Comparison of ENCODE assay signal across 32 cellular contexts in the genomic region with DNA sequence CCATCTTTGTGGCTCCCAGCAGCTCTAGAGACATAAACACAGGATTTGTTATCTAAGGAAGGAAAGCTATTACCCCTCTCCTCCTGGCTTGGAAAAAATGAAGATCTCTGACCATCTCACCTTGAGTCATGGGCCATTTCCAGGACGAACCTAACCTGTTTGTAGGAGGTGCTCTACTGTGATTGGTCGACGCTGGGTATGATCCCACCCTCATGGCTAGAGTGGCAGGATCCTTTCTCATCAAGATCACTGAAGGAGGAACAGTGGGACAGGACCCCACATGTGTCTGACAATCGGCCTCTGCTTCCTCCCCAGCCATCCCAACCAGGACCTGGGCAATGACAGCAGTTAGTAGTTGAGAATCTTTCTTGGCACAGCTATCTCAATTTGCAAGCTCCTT.
"Had no signal": no experiment of that assay in that cellular context is flagged by ENCODE, and none has a peak within 500 bp of the region (broad histone marks: within the 10 kb centered on the region; RNA-seq: fewer than 3 reads in every experiment).

No MANE protein-coding gene starts in this region.

- H3K27me3 ChIP-seq: body of pancreas, colonic mucosa, gastrocnemius medialis, right atrium auricular region, transverse colon had no signal

- H3K27ac Mint-ChIP-seq: activated B cell treated with CpG ODN at 0.5 μM for 24 hours; activated CD8-positive, alpha-beta T cell treated with anti-CD3 and anti-CD28 coated beads for 36 hours; activated naive CD4-positive, alpha-beta T cell treated with anti-CD3 and anti-CD28 coated beads, Interleukin-2, amount 50 U/mL, for 24 hours; activated T-helper 17 cell treated with anti-CD3 and anti-CD28 coated beads, Interleukin-2, amount 50 U/mL, for 72 hours; immature natural killer cell; naive thymus-derived CD4-positive, alpha-beta T cell; stimulated activated naive B cell treated with anti-CD40 and anti-IgM and Interleukin-4, amounts not matched to agents 10 μg/mL and 1 μg/mL and 100 μg/mL, for 72 hours had no signal

- H3K4me1 ChIP-seq: body of pancreas, colonic mucosa, gastrocnemius medialis, parathyroid adenoma, right atrium auricular region, transverse colon had no signal

- H3K4me3 ChIP-seq: body of pancreas, colonic mucosa, dorsolateral prefrontal cortex, gastrocnemius medialis, right atrium auricular region, stomach, transverse colon had no signal

- H3K79me2 ChIP-seq: parathyroid adenoma had no signal

- H3K9me3 Mint-ChIP-seq: activated B cell treated with CpG ODN at 0.5 μM for 24 hours; activated CD8-positive, alpha-beta T cell treated with anti-CD3 and anti-CD28 coated beads for 36 hours; activated naive CD4-positive, alpha-beta T cell treated with anti-CD3 and anti-CD28 coated beads, Interleukin-2, amount 50 U/mL, for 24 hours; activated T-cell treated with anti-CD3 and anti-CD28 coated beads, Interleukin-2, amount 50 U/mL, for 4 hours; activated T-helper 17 cell treated with anti-CD3 and anti-CD28 coated beads, Interleukin-2, amount 50 U/mL, for 72 hours; naive thymus-derived CD4-positive, alpha-beta T cell; neural crest cell; stimulated activated naive B cell treated with anti-CD40 and anti-IgM and Interleukin-4, amounts not matched to agents 10 μg/mL and 1 μg/mL and 100 μg/mL, for 72 hours had no signal

- H3K9me3 ChIP-seq: body of pancreas, colonic mucosa, gastrocnemius medialis, right atrium auricular region, stomach, transverse colon had no signal

- DNase-seq: activated B cell treated with CpG ODN at 0.5 μM for 24 hours; activated CD4-positive, alpha-beta T cell treated with anti-CD3 and anti-CD28 coated beads, Interleukin-2, amount 50 U/mL, for 1 hour; activated CD8-positive, alpha-beta T cell treated with anti-CD3 and anti-CD28 coated beads for 36 hours; activated gamma-delta T cell treated with Interleukin-2 at 50 U/mL for 16 hours; activated T-cell treated with anti-CD3 and anti-CD28 coated beads, Interleukin-2, amount 50 U/mL, for 4 hours; anterior cingulate cortex; body of pancreas; cerebellar nuclear complex; colonic mucosa; dorsolateral prefrontal cortex; effector memory CD4-positive, alpha-beta T cell; erythroblast; gastrocnemius medialis; glutamatergic neuron; immature natural killer cell; kidney; left colon; mammary epithelial cell; midbrain; naive thymus-derived CD4-positive, alpha-beta T cell; occipital lobe; stimulated activated CD4-positive, alpha-beta T cell treated with anti-CD3 and anti-CD28 coated beads, Interleukin-15, amount 100 ng/mL, for 24 hours; stimulated activated CD4-positive, alpha-beta T cell treated with anti-CD3 and anti-CD28 coated beads, Interleukin-2, amount 100 ng/mL, for 24 hours; stimulated activated naive B cell treated with anti-CD40 and anti-IgM and Interleukin-4, amounts not matched to agents 10 μg/mL and 1 μg/mL and 100 μg/mL, for 72 hours; stomach; T-helper 2 cell; transverse colon had no signal

- H3K9ac ChIP-seq: parathyroid adenoma had no signal

- H3K4me1 Mint-ChIP-seq: activated B cell treated with CpG ODN at 0.5 μM for 24 hours; activated naive CD4-positive, alpha-beta T cell treated with anti-CD3 and anti-CD28 coated beads, Interleukin-2, amount 50 U/mL, for 24 hours; activated T-helper 17 cell treated with anti-CD3 and anti-CD28 coated beads, Interleukin-2, amount 50 U/mL, for 72 hours; immature natural killer cell; stimulated activated naive B cell treated with anti-CD40 and anti-IgM and Interleukin-4, amounts not matched to agents 10 μg/mL and 1 μg/mL and 100 μg/mL, for 72 hours had no signal

- H3K4me3 Mint-ChIP-seq: activated B cell treated with CpG ODN at 0.5 μM for 24 hours; activated CD8-positive, alpha-beta T cell treated with anti-CD3 and anti-CD28 coated beads for 36 hours; activated naive CD4-positive, alpha-beta T cell treated with anti-CD3 and anti-CD28 coated beads, Interleukin-2, amount 50 U/mL, for 24 hours; activated T-cell treated with anti-CD3 and anti-CD28 coated beads, Interleukin-2, amount 50 U/mL, for 4 hours; activated T-helper 17 cell treated with anti-CD3 and anti-CD28 coated beads, Interleukin-2, amount 50 U/mL, for 72 hours; immature natural killer cell; naive thymus-derived CD4-positive, alpha-beta T cell; neural crest cell; stimulated activated naive B cell treated with anti-CD40 and anti-IgM and Interleukin-4, amounts not matched to agents 10 μg/mL and 1 μg/mL and 100 μg/mL, for 72 hours had no signal

- H3K36me3 Mint-ChIP-seq: activated naive CD4-positive, alpha-beta T cell treated with anti-CD3 and anti-CD28 coated beads, Interleukin-2, amount 50 U/mL, for 24 hours; immature natural killer cell; naive thymus-derived CD4-positive, alpha-beta T cell; stimulated activated naive B cell treated with anti-CD40 and anti-IgM and Interleukin-4, amounts not matched to agents 10 μg/mL and 1 μg/mL and 100 μg/mL, for 72 hours had no signal

- FAIRE-seq: kidney had no signal

- ATAC-seq: activated CD8-positive, alpha-beta T cell treated with anti-CD3 and anti-CD28 coated beads for 36 hours; activated T-cell treated with anti-CD3 and anti-CD28 coated beads, Interleukin-2, amount 50 U/mL, for 4 hours; activated T-helper 17 cell treated with anti-CD3 and anti-CD28 coated beads, Interleukin-2, amount 50 U/mL, for 72 hours; body of pancreas; gastrocnemius medialis; left colon; naive thymus-derived CD4-positive, alpha-beta T cell; stimulated activated naive B cell treated with anti-CD40 and anti-IgM and Interleukin-4, amounts not matched to agents 10 μg/mL and 1 μg/mL and 100 μg/mL, for 72 hours had no signal

- H2AFZ ChIP-seq: parathyroid adenoma had no signal

- H3K27ac ChIP-seq: body of pancreas, colonic mucosa, dorsolateral prefrontal cortex, gastrocnemius medialis, parathyroid adenoma, right atrium auricular region, stomach, transverse colon had no signal
